14 cellular contexts compared by ENCODE assay signal in the genomic region with DNA sequence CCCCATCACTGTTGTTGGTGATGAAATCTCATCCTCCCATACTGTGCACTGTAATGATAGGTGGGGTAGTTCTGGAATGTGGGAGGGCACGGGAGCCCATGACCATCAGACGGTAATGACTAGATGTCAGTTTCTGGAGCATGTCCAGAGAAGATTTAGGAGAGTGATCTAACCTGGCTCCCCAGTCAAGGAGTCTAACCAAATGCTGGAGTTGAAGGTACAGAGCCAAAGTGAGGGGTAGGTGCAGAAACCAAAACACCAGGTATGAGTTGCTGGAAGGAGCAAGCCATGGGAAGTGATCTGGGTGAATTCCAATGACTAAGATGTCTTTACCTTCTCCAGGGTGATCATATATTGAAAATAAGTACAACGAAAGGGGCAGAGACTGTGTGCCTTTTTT.
DNase-seq lines count a peak whose midpoint lies in the region; ATAC-seq, FAIRE-seq and TF ChIP-seq lines count a peak whose summit lies in the region.
"Had no signal": no experiment of that assay in that cellular context is flagged by ENCODE, and none has a peak within 500 bp of the region (broad histone marks: within the 10 kb centered on the region; RNA-seq: fewer than 3 reads in every experiment).

No MANE protein-coding gene starts in this region.

- H3K27ac Mint-ChIP-seq in activated naive CD8-positive, alpha-beta T cell, result peak overlapping the region; percentile 67
- H3K27ac Mint-ChIP-seq in activated naive CD8-positive, alpha-beta T cell treated with anti-CD3 and anti-CD28 coated beads, Interleukin-2, amount 50 U/mL, for 24 hours, result no peak overlapping the region
- peak overlapping the region; percentile 68 for H3K27ac Mint-ChIP-seq in T-helper 17 cell

- H3K9ac ChIP-seq in keratinocyte (ENCODE audit: control insufficient read depth, extremely low read depth, insufficient read depth, low read length), result peak overlapping the region; percentile 73

- H3K4me1 Mint-ChIP-seq in activated naive CD8-positive, alpha-beta T cell (ENCODE audit: low read depth), result peaks cover 42% of the 10 kb centered on the region
- peaks cover 29% of the 10 kb centered on the region for H3K4me1 Mint-ChIP-seq in activated naive CD8-positive, alpha-beta T cell treated with anti-CD3 and anti-CD28 coated beads, Interleukin-2, amount 50 U/mL, for 24 hours
- peaks cover 26% of the 10 kb centered on the region for H3K4me1 Mint-ChIP-seq in T-helper 17 cell

- dilution Hi-C loops in keratinocyte (cut with MboI; ENCODE audit: extremely low pct_ligation_motif_present, low sequenced_read_pairs), result no loop called here

- TF ChIP-seq EP300 in gastroesophageal sphincter (IDR thresholded peaks at IDR 0.05), result no peak

- H3K9me3 Mint-ChIP-seq in activated naive CD8-positive, alpha-beta T cell (ENCODE audit: low read depth), result peaks cover 5% of the 10 kb centered on the region
- peaks cover 8% of the 10 kb centered on the region for H3K9me3 Mint-ChIP-seq in activated naive CD8-positive, alpha-beta T cell treated with anti-CD3 and anti-CD28 coated beads, Interleukin-2, amount 50 U/mL, for 24 hours

- no peaks in the 10 kb centered on the region for H4K20me1 ChIP-seq in keratinocyte (ENCODE audit: control insufficient read depth, extremely low read depth, insufficient read depth, low read length)

- H2AFZ ChIP-seq in keratinocyte (ENCODE audit: control insufficient read depth, low read length), result no peak overlapping the region

- H3K27ac ChIP-seq in keratinocyte (ENCODE audit: control insufficient read depth, insufficient read depth, low read length) (peak overlapping the region; percentile 99), gastroesophageal sphincter (no peak overlapping the region)
- H3K27ac ChIP-seq: heart left ventricle, right lobe of liver had no signal

- no peak for TF ChIP-seq CTCF in keratinocyte (optimal IDR thresholded peaks at IDR 0.05 in 1 of 3, IDR thresholded peaks at IDR 0.05 in 1 of 3, conservative IDR thresholded peaks at IDR 0.05 in 1 of 3; ENCODE audit: extremely low read depth in 1 of 3, insufficient read depth in 2 of 3, low read length in 3 of 3)
- TF ChIP-seq CTCF in gastroesophageal sphincter (IDR thresholded peaks at IDR 0.05), result no peak

- no peaks in the 10 kb centered on the region for H3K9me1 ChIP-seq in keratinocyte (ENCODE audit: control insufficient read depth, extremely low read depth, insufficient read depth, low read length)

- FAIRE-seq in keratinocyte (lab: Jason Lieb, UNC), result peak; percentile 95
- FAIRE-seq: GM12891, kidney had no signal

- H3K27me3 ChIP-seq in keratinocyte (ENCODE audit: control insufficient read depth, extremely low read depth, insufficient read depth, low read length) (no peaks in the 10 kb centered on the region), gastroesophageal sphincter (no peaks in the 10 kb centered on the region)
- H3K27me3 ChIP-seq: heart left ventricle, right lobe of liver had no signal

- TF ChIP-seq POLR2A in gastroesophageal sphincter (IDR thresholded peaks at IDR 0.05), result no peak

- ATAC-seq in activated naive CD8-positive, alpha-beta T cell treated with anti-CD3 and anti-CD28 coated beads, Interleukin-2, amount 50 U/mL, for 24 hours, result no peak
- ATAC-seq in T-helper 17 cell (no peak), gastroesophageal sphincter (no peak), GM18520 (IDR thresholded peaks at IDR 0.05; ENCODE audit: unreplicated experiment) (no peak)
- ATAC-seq: heart left ventricle had no signal

- H3K4me2 ChIP-seq in keratinocyte (ENCODE audit: control insufficient read depth, extremely low read depth, insufficient read depth, low read depth, low read length), result peak overlapping the region; percentile 77

- DNase-seq in activated naive CD8-positive, alpha-beta T cell treated with anti-CD3 and anti-CD28 coated beads, Interleukin-2, amount 50 U/mL, for 24 hours, result no peak
- DNase-seq in T-helper 17 cell (no peak), keratinocyte (ENCODE audit: low read depth, low spot score) (peak; percentile 74), DMS53 treated with DMSO at 0.1 percent for 48 hours (lab: John Stamatoyannopoulos, UW; ENCODE audit: unreplicated experiment) (no peak), A172 (ENCODE audit: low spot score) (no peak)
- DNase-seq: activated CD4-positive, alpha-beta T cell treated with anti-CD3 and anti-CD28 coated beads, Interleukin-2, amount 50 U/mL, for 1 hour; aorta; heart left ventricle; kidney; right lobe of liver had no signal

- H3K4me3 Mint-ChIP-seq in activated naive CD8-positive, alpha-beta T cell, result no peak overlapping the region
- H3K4me3 Mint-ChIP-seq in activated naive CD8-positive, alpha-beta T cell treated with anti-CD3 and anti-CD28 coated beads, Interleukin-2, amount 50 U/mL, for 24 hours, result no peak overlapping the region
- peak overlapping the region; percentile 10 for H3K4me3 Mint-ChIP-seq in T-helper 17 cell

- H3K9me3 ChIP-seq in T-helper 17 cell (ENCODE audit: control insufficient read depth, low read length, poor library complexity, severe bottlenecking), result no peaks in the 10 kb centered on the region
- H3K9me3 ChIP-seq in keratinocyte (ENCODE audit: control insufficient read depth, low read depth, low read length), result no peaks in the 10 kb centered on the region
- no peaks in the 10 kb centered on the region for H3K9me3 ChIP-seq in gastroesophageal sphincter
- H3K9me3 ChIP-seq: heart left ventricle, right lobe of liver had no signal

- H3K36me3 ChIP-seq in keratinocyte (ENCODE audit: control insufficient read depth in 2 of 2, extremely low read depth in 1 of 2, insufficient read depth in 2 of 2, low read length in 2 of 2) (no peaks in the 10 kb centered on the region), gastroesophageal sphincter (no peaks in the 10 kb centered on the region)
- H3K36me3 ChIP-seq: heart left ventricle, right lobe of liver had no signal

- no peaks in the 10 kb centered on the region for H3K27me3 Mint-ChIP-seq in activated naive CD8-positive, alpha-beta T cell
- no peaks in the 10 kb centered on the region for H3K27me3 Mint-ChIP-seq in activated naive CD8-positive, alpha-beta T cell treated with anti-CD3 and anti-CD28 coated beads, Interleukin-2, amount 50 U/mL, for 24 hours
- no peaks in the 10 kb centered on the region for H3K27me3 Mint-ChIP-seq in T-helper 17 cell

- peak overlapping the region in 2 of 3 experiments; percentile 39 to 43 for H3K4me3 ChIP-seq in keratinocyte (ENCODE audit: control insufficient read depth in 2 of 3, extremely low read depth in 1 of 3, insufficient read depth in 2 of 3, low read depth in 1 of 3, low read length in 3 of 3)
- H3K4me3 ChIP-seq in gastroesophageal sphincter, result no peak overlapping the region
- H3K4me3 ChIP-seq: heart left ventricle, right lobe of liver had no signal

- peaks cover 47% of the 10 kb centered on the region for H3K4me1 ChIP-seq in keratinocyte (ENCODE audit: control insufficient read depth, extremely low read depth, insufficient read depth, low read length)
- no peaks in the 10 kb centered on the region for H3K4me1 ChIP-seq in gastroesophageal sphincter
- H3K4me1 ChIP-seq: right lobe of liver had no signal

- no peaks in the 10 kb centered on the region for H3K79me2 ChIP-seq in keratinocyte (ENCODE audit: control insufficient read depth, insufficient read depth, low read length)

- H3K36me3 Mint-ChIP-seq in activated naive CD8-positive, alpha-beta T cell, result peaks cover 4% of the 10 kb centered on the region
- no peaks in the 10 kb centered on the region for H3K36me3 Mint-ChIP-seq in activated naive CD8-positive, alpha-beta T cell treated with anti-CD3 and anti-CD28 coated beads, Interleukin-2, amount 50 U/mL, for 24 hours (ENCODE audit: low read depth)
- peaks cover 2% of the 10 kb centered on the region for H3K36me3 Mint-ChIP-seq in T-helper 17 cell (ENCODE audit: low read depth)

- 90 to 92% methylated on average over 1 to 3 of the region's 3 CpGs for WGBS in gastroesophageal sphincter (ENCODE audit: low coverage in 1 of 2), 2 donors

Comparison
In these comparisons a context has a peak if more than half of its experiments do, and no peak if none do; other contexts are left out.
1. H3K4me3 ChIP-seq: peak in keratinocyte (2 of 3); none in gastroesophageal sphincter (0 of 2).